20 cellular contexts compared by ENCODE assay signal in genomic region chr12:42758806-42759205, GRCh38.
A peak's percentile ranks its signal among the peaks of the same experiment; 100 is the strongest.
DNase-seq lines count a peak whose midpoint lies in the region; FAIRE-seq and TF ChIP-seq lines count a peak whose summit lies in the region.
"Had no signal": no experiment of that assay in that cellular context is flagged by ENCODE, and none has a peak within 500 bp of the region (broad histone marks: within the 10 kb centered on the region; RNA-seq: fewer than 3 reads in every experiment).

No MANE protein-coding gene starts in this region.

- H3K36me3 ChIP-seq in astrocyte (ENCODE audit: insufficient read depth, low read length) (no peaks in the 10 kb centered on the region), keratinocyte (ENCODE audit: control insufficient read depth in 2 of 2, extremely low read depth in 1 of 2, insufficient read depth in 2 of 2, low read length in 2 of 2) (no peaks in the 10 kb centered on the region), suprapubic skin (no peaks in the 10 kb centered on the region)
- H3K36me3 ChIP-seq: BE2C had no signal

- peaks cover 6% of the 10 kb centered on the region for H3K27me3 Mint-ChIP-seq in astrocyte (ENCODE audit: low read depth, unreplicated experiment)
- H3K27me3 Mint-ChIP-seq: CD4-positive, CD25-positive, alpha-beta regulatory T cell had no signal

- peaks cover 58% of the 10 kb centered on the region for H3K4me1 Mint-ChIP-seq in astrocyte (ENCODE audit: low read depth, unreplicated experiment)

- no peak for TF ChIP-seq EP300 in suprapubic skin (IDR thresholded peaks at IDR 0.05)

- H3K4me1 ChIP-seq in astrocyte (ENCODE audit: insufficient read depth, low read length) (peaks cover 28% of the 10 kb centered on the region), keratinocyte (ENCODE audit: control insufficient read depth, extremely low read depth, insufficient read depth, low read length) (peaks cover 38% of the 10 kb centered on the region), suprapubic skin (peaks cover 24% of the 10 kb centered on the region)

- no peak for TF ChIP-seq POLR2A in suprapubic skin (IDR thresholded peaks at IDR 0.05)

- H3K27me3 ChIP-seq in astrocyte (ENCODE audit: insufficient read depth, low read length) (no peaks in the 10 kb centered on the region), keratinocyte (ENCODE audit: control insufficient read depth, extremely low read depth, insufficient read depth, low read length) (no peaks in the 10 kb centered on the region), suprapubic skin (no peaks in the 10 kb centered on the region)
- H3K27me3 ChIP-seq: BE2C had no signal

- H3K27ac ChIP-seq in astrocyte (ENCODE audit: low read depth, low read length) (no peak overlapping the region), keratinocyte (ENCODE audit: control insufficient read depth, insufficient read depth, low read length) (no peak overlapping the region), suprapubic skin (peak overlapping the region; percentile 62)
- H3K27ac ChIP-seq: HL-60 had no signal

- WGBS in suprapubic skin, result 68% methylated on average over 4 of the region's 4 CpGs

- H3K4me2 ChIP-seq in astrocyte (ENCODE audit: low read length) (no peak overlapping the region), keratinocyte (ENCODE audit: control insufficient read depth, extremely low read depth, insufficient read depth, low read depth, low read length) (peak overlapping the region; percentile 44)
- H3K4me2 ChIP-seq: SK-N-SH had no signal

- H4K20me1 ChIP-seq in astrocyte (ENCODE audit: insufficient read depth, low read length), result no peaks in the 10 kb centered on the region
- H4K20me1 ChIP-seq in keratinocyte (ENCODE audit: control insufficient read depth, extremely low read depth, insufficient read depth, low read length), result no peaks in the 10 kb centered on the region

- H3K9me1 ChIP-seq in keratinocyte (ENCODE audit: control insufficient read depth, extremely low read depth, insufficient read depth, low read length), result no peaks in the 10 kb centered on the region

- peak; percentile 15 for DNase-seq in HPDE6-E6E7 (ENCODE audit: extremely low spot score)
- peak; percentile 16 for DNase-seq in astrocyte (ENCODE audit: low read depth)
- no peak for DNase-seq in keratinocyte (ENCODE audit: low read depth, low spot score)
- no peak for DNase-seq in suprapubic skin (ENCODE audit: low spot score in 2 of 2)
- DNase-seq in NCI-H2196 treated with DMSO at 0.1 percent for 48 hours (lab: John Stamatoyannopoulos, UW; ENCODE audit: unreplicated experiment), result no peak
- no peak for DNase-seq in posterior cingulate gyrus
- DNase-seq in superior temporal gyrus (ENCODE audit: extremely low spot score), result no peak
- DNase-seq: BE2C; CD4-positive, CD25-positive, alpha-beta regulatory T cell; EL; GF-D8; HCEC 1CT; KG1; NCI-H1694; NCI-H2081 treated with DMSO at 0.1 percent for 48 hours; NCI-H446 treated with DMSO at 0.1 percent for 48 hours; NCI-H526 treated with DMSO at 0.1 percent for 48 hours; SIG-M5; SK-N-SH had no signal

- no peaks in the 10 kb centered on the region for H3K79me2 ChIP-seq in astrocyte (ENCODE audit: insufficient read depth, low read length)
- H3K79me2 ChIP-seq in keratinocyte (ENCODE audit: control insufficient read depth, insufficient read depth, low read length), result no peaks in the 10 kb centered on the region

- H3K4me3 ChIP-seq in astrocyte (ENCODE audit: insufficient read depth, low read depth, low read length) (no peak overlapping the region), keratinocyte (ENCODE audit: control insufficient read depth in 2 of 3, extremely low read depth in 1 of 3, insufficient read depth in 2 of 3, low read depth in 1 of 3, low read length in 3 of 3) (no peak overlapping the region), suprapubic skin (no peak overlapping the region)

- H3K36me3 Mint-ChIP-seq in astrocyte (ENCODE audit: low read depth, unreplicated experiment), result no peaks in the 10 kb centered on the region
- H3K36me3 Mint-ChIP-seq: CD4-positive, CD25-positive, alpha-beta regulatory T cell had no signal

- no peaks in the 10 kb centered on the region for H3K9me3 ChIP-seq in astrocyte (ENCODE audit: insufficient read depth, low read depth, low read length)
- H3K9me3 ChIP-seq in keratinocyte (ENCODE audit: control insufficient read depth, low read depth, low read length), result no peaks in the 10 kb centered on the region
- no peaks in the 10 kb centered on the region for H3K9me3 ChIP-seq in suprapubic skin
- H3K9me3 ChIP-seq: BE2C, SK-N-SH had no signal

- H3K27ac Mint-ChIP-seq in astrocyte (ENCODE audit: unreplicated experiment), result peak overlapping the region; percentile 50
- H3K27ac Mint-ChIP-seq: CD4-positive, CD25-positive, alpha-beta regulatory T cell had no signal

- no peak overlapping the region for H3K9ac ChIP-seq in astrocyte (ENCODE audit: low read length)
- no peak overlapping the region for H3K9ac ChIP-seq in keratinocyte (ENCODE audit: control insufficient read depth, extremely low read depth, insufficient read depth, low read length)
- H3K9ac ChIP-seq: SK-N-SH had no signal

- H3K4me3 Mint-ChIP-seq in astrocyte (ENCODE audit: unreplicated experiment), result no peak overlapping the region
- H3K4me3 Mint-ChIP-seq: CD4-positive, CD25-positive, alpha-beta regulatory T cell had no signal

- no peak overlapping the region for H2AFZ ChIP-seq in astrocyte (ENCODE audit: low read depth, low read length)
- H2AFZ ChIP-seq in keratinocyte (ENCODE audit: control insufficient read depth, low read length), result no peak overlapping the region

- TF ChIP-seq CTCF in astrocyte (IDR thresholded peaks at IDR 0.05; ENCODE audit: insufficient read depth, low read depth, low read length) (no peak), keratinocyte (optimal IDR thresholded peaks at IDR 0.05 in 1 of 3, IDR thresholded peaks at IDR 0.05 in 1 of 3, conservative IDR thresholded peaks at IDR 0.05 in 1 of 3; ENCODE audit: extremely low read depth in 1 of 3, insufficient read depth in 2 of 3, low read length in 3 of 3) (no peak), suprapubic skin (IDR thresholded peaks at IDR 0.05) (no peak)

- no peaks in the 10 kb centered on the region for H3K9me3 Mint-ChIP-seq in astrocyte (ENCODE audit: unreplicated experiment)

- FAIRE-seq in astrocyte (lab: Jason Lieb, UNC) (no peak), keratinocyte (lab: Jason Lieb, UNC) (peak; percentile 79)

- intact Hi-C loops in posterior cingulate gyrus (cut with DNase I), result no loop called here

- dilution Hi-C loops in keratinocyte (cut with MboI; ENCODE audit: extremely low pct_ligation_motif_present, low sequenced_read_pairs), result no loop called here

Comparison
In these comparisons a context has a peak if more than half of its experiments do, and no peak if none do; other contexts are left out.
1. DNase-seq: peak in HPDE6-E6E7 (single experiment) and astrocyte (single experiment); none in keratinocyte (single experiment), suprapubic skin (0 of 2), NCI-H2196 treated with DMSO at 0.1 percent for 48 hours (single experiment), posterior cingulate gyrus (0 of 10) and superior temporal gyrus (single experiment).